ENCODE assay signal across 8 cellular contexts in the genomic region with DNA sequence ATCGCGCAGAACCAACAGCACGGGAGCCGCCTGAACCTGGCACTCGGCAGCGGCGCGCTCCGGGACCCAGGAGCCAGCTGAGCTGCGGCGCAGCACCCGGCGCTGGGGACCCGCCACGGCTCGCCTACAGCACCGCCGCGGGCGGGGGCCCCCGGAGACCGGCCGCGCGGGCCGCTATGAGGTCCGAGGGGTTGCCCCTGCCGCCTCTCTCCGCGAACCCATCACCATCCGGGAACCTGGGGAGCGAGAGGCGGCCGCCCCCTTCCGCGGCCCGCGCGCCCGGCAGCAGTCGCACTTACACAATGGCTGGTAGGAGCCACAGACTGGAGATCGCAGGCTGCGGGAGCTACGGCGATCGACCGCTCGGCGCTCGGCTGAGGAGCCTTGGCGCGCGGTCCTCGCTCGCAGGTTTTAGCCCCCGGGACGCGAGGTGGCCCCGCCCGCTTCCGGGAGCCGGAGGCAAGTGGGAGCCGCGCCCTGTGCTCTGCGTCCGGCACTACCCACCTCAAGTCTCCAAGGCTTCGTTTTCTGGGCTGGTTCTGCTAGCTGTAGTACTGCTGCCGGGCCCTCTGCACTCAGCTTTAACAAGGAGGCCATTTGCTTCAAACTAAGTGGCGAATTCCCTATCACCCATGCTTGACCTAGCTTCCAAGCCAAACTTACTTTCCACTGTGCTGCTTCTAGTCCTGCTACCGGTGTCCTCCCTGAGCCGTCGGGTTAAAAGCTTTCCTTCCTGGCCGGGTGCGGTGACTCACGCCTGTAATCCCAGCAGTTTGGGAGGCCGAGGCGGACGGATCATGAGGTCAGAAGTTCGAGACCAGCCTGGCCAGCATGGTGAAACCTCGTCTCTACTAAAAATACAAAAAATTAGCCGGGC. TPM values are rescaled to one million over a fixed set of nuclear protein-coding genes. Genes with fewer than 3 reads are reported as not detected.
A peak's percentile ranks its signal among the peaks of the same experiment; 100 is the strongest.
DNase-seq lines count a peak whose midpoint lies in the region; ATAC-seq lines count a peak whose summit lies in the region.

TSS of gene TPK1 (minus strand) at position 386 of the 877 bp plus-strand sequence. CDS start 451 bp downstream, outside the sequence.

- peak within 1 kb of the TSS; percentile 83 for H3K27ac ChIP-seq in cingulate gyrus (ENCODE audit: low read depth, low read length)

- DNase-seq in AML-193 (lab: John Stamatoyannopoulos, UW), result peak; percentile 86 to 90
- DNase-seq in NCI-H460 (ENCODE audit: extremely low read depth, low read depth), result peak; percentile 93
- DNase-seq in activated CD4-positive, alpha-beta T cell treated with anti-CD3 and anti-CD28 coated beads for 4 hours, result peak; percentile 84 to 87
- DNase-seq in kidney glomerular epithelial cell (lab: John Stamatoyannopoulos, UW), result peak; percentile 75
- peak; percentile 81 to 86 for DNase-seq in stimulated activated CD4-positive, alpha-beta T cell treated with anti-CD3 and anti-CD28 coated beads, Interleukin-15, amount 100 ng/mL, for 48 hours (ENCODE audit: low read depth in 2 of 2)

- ATAC-seq in GM19035 (IDR thresholded peaks at IDR 0.05; ENCODE audit: unreplicated experiment) (peak; percentile 83), HG03342 (IDR thresholded peaks at IDR 0.05; ENCODE audit: unreplicated experiment) (peak; percentile 82)

RNA-seq across cellular contexts. Expression of gene TPK1, which starts in this region (rescaled TPM):
- total RNA-seq in NCI-H460 (2014; rRNA removed; shearing (Covaris generic)), result 22.8 and 29.4 TPM in 2 replicates
- 7.3 and 8.5 TPM in 2 replicates for polyA plus RNA-seq in NCI-H460 (2014; cell fraction: nucleus; rRNA removed)

Comparison
In these comparisons a context has a peak if more than half of its experiments do, and no peak if none do; other contexts are left out.
1. Peak in every context shown above with its lines: DNase-seq, ATAC-seq and H3K27ac ChIP-seq.